Comparison of ENCODE assay signal across 12 cellular contexts in genomic region chr15:85559530-85559929, GRCh38.
"Had no signal": no experiment of that assay in that cellular context is flagged by ENCODE, and none has a peak within 500 bp of the region (broad histone marks: within the 10 kb centered on the region; RNA-seq: fewer than 3 reads in every experiment).

No MANE protein-coding gene starts in this region.

- H3K4me3 Mint-ChIP-seq: naive B cell had no signal

- H3K27me3 Mint-ChIP-seq: naive B cell had no signal

- ATAC-seq: foreskin keratinocyte had no signal

- H3K9me3 Mint-ChIP-seq: immature natural killer cell, naive B cell had no signal

- H3K27ac ChIP-seq: foreskin keratinocyte, parathyroid adenoma had no signal

- H3K4me1 ChIP-seq: foreskin keratinocyte, parathyroid adenoma had no signal

- DNase-seq: activated CD4-positive, alpha-beta T cell treated with anti-CD3 and anti-CD28 coated beads for 1 hour; activated CD4-positive, alpha-beta T cell treated with anti-CD3 and anti-CD28 coated beads, Interleukin-2, amount 50 U/mL, for 48 hours; activated naive CD4-positive, alpha-beta T cell; aorta; effector memory CD4-positive, alpha-beta T cell; foreskin keratinocyte; glutamatergic neuron; immature natural killer cell; naive B cell; stimulated activated CD4-positive, alpha-beta T cell treated with anti-CD3 and anti-CD28 coated beads, Interleukin-1b, Interleukin-23, amount 100 ng/mL, for 48 hours had no signal

- H3K4me3 ChIP-seq: lung had no signal

- H3K27me3 ChIP-seq: foreskin keratinocyte had no signal
